1 cellular context compared by ENCODE assay signal in the genomic region with DNA sequence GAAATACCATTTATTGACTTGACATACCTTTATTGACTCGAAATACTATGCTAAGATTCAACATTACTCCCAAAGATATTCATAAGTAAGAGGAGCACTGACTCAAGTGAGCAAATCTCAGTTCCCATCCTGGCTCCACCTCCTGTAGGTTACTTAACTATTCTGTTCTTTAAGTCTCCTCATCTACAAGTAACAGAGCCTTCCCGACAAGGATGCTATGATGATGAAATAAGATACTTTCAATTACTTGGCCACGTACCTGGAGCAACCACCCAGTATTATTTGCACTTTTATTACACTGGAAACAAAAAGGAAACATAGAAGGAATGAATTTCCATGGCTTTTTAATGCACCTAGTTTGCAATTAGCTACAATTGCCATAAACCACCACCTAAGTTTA.
A peak's percentile ranks its signal among the peaks of the same experiment; 100 is the strongest.
TF ChIP-seq lines count a peak whose summit lies in the region.

No MANE protein-coding gene starts in this region.

TF ChIP-seq in HEK293, 187 proteins besides CTCF, POLR2A, EP300 and RAD21 (continued from another document):
- 0 out of 2 replicates have a peak, but pooled peaks have one; percentile 21 for TF ChIP-seq ZNF10 (tag by site-specific recombination; IDR thresholded peaks at IDR 0.05)
- no peak for TF ChIP-seq ZNF184 (tag by site-specific recombination; IDR thresholded peaks at IDR 0.05)
- 0 out of 2 replicates have a peak, but pooled peaks have one; percentile 37 for TF ChIP-seq IKZF3 (tag by site-specific recombination; IDR thresholded peaks at IDR 0.05)
- no peak for TF ChIP-seq GLI4 (tag by site-specific recombination; IDR thresholded peaks at IDR 0.05)
- TF ChIP-seq, protein P1, sequence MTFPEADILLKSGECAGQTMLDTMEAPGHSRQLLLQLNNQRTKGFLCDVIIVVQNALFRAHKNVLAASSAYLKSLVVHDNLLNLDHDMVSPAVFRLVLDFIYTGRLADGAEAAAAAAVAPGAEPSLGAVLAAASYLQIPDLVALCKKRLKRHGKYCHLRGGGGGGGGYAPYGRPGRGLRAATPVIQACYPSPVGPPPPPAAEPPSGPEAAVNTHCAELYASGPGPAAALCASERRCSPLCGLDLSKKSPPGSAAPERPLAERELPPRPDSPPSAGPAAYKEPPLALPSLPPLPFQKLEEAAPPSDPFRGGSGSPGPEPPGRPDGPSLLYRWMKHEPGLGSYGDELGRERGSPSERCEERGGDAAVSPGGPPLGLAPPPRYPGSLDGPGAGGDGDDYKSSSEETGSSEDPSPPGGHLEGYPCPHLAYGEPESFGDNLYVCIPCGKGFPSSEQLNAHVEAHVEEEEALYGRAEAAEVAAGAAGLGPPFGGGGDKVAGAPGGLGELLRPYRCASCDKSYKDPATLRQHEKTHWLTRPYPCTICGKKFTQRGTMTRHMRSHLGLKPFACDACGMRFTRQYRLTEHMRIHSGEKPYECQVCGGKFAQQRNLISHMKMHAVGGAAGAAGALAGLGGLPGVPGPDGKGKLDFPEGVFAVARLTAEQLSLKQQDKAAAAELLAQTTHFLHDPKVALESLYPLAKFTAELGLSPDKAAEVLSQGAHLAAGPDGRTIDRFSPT (tag by site-specific recombination; IDR thresholded peaks at IDR 0.05), result no peak
